ENCODE assay signal across 1 cellular context in the genomic region with DNA sequence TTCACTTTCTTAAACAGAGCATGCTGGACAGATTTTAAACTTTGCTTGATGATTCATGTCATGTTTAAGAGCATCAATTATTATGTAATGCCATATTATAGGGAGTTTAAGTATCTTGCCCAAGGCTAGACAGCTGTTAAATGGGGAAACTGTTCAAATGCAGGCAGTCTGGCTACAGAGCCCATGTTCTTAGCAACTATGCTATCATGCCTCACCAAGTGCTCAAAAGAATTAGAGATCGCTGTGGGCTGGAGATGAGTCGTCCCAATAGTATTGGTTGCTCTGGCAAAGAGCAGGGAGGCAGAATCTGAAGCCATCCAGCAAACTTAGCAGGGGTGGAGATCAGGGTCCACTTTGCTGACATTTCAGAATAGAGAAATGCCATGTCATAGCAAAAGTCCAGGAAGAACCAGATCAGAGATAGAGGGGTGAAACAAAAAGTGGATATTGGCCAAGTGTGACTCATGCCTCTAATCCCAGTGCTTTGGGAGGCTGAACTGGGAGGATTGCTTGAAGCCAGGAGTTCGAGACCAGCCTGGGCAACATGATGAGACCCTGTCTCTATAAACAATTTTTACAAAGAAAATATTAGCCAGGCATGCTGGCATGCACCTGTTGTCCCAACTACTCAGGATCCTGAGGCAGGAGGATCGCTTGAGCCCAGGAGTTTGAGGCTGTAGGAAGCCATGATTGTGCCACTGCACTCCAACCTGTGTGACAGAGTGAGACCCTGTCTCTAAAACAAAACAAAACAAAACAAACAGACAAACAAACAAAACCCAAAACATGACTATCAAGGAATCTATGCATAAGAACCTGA.
A peak's percentile ranks its signal among the peaks of the same experiment; 100 is the strongest.
TF ChIP-seq lines count a peak whose summit lies in the region.

No MANE protein-coding gene starts in this region.

TF ChIP-seq in K562, 482 proteins besides CTCF, POLR2A, EP300 and RAD21 (continued from another document and continues in another):
- TF ChIP-seq, protein P1, sequence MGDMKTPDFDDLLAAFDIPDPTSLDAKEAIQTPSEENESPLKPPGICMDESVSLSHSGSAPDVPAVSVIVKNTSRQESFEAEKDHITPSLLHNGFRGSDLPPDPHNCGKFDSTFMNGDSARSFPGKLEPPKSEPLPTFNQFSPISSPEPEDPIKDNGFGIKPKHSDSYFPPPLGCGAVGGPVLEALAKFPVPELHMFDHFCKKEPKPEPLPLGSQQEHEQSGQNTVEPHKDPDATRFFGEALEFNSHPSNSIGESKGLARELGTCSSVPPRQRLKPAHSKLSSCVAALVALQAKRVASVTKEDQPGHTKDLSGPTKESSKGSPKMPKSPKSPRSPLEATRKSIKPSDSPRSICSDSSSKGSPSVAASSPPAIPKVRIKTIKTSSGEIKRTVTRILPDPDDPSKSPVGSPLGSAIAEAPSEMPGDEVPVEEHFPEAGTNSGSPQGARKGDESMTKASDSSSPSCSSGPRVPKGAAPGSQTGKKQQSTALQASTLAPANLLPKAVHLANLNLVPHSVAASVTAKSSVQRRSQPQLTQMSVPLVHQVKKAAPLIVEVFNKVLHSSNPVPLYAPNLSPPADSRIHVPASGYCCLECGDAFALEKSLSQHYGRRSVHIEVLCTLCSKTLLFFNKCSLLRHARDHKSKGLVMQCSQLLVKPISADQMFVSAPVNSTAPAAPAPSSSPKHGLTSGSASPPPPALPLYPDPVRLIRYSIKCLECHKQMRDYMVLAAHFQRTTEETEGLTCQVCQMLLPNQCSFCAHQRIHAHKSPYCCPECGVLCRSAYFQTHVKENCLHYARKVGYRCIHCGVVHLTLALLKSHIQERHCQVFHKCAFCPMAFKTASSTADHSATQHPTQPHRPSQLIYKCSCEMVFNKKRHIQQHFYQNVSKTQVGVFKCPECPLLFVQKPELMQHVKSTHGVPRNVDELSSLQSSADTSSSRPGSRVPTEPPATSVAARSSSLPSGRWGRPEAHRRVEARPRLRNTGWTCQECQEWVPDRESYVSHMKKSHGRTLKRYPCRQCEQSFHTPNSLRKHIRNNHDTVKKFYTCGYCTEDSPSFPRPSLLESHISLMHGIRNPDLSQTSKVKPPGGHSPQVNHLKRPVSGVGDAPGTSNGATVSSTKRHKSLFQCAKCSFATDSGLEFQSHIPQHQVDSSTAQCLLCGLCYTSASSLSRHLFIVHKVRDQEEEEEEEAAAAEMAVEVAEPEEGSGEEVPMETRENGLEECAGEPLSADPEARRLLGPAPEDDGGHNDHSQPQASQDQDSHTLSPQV (IDR thresholded peaks at IDR 0.05): no peak
- TF ChIP-seq ZNF133 (CRISPR knock-in tag; IDR thresholded peaks at IDR 0.05) (no peak), SRF (CRISPR knock-in tag; IDR thresholded peaks at IDR 0.05) (peak in 1 of 2 experiments; percentile 86; a peak in 1 of 4 replicates), ATF7 (IDR thresholded peaks at IDR 0.05) (peak; percentile 94), FOXK1 (CRISPR knock-in tag; IDR thresholded peaks at IDR 0.05; ENCODE audit: borderline replicate concordance) (no peak), CSDE1 (IDR thresholded peaks at IDR 0.05) (no peak), GATA2 (CRISPR knock-in tag; IDR thresholded peaks at IDR 0.05) (peak; percentile 32; the same call in 1 of the 2 replicates), NR3C1 (CRISPR knock-in tag; IDR thresholded peaks at IDR 0.05) (no peak), CREB1 (IDR thresholded peaks at IDR 0.05) (no peak), CREB1 (CRISPR knock-in tag; IDR thresholded peaks at IDR 0.05) (no peak), TOE1 (IDR thresholded peaks at IDR 0.05; ENCODE audit: borderline replicate concordance) (peak; percentile 64; the same call in 1 of the 2 replicates), TOE1 (CRISPR knock-in tag; IDR thresholded peaks at IDR 0.05; ENCODE audit: borderline replicate concordance, low read depth) (no peak), MED1 (CRISPR knock-in tag; IDR thresholded peaks at IDR 0.05; ENCODE audit: borderline replicate concordance) (no peak), MAFG (tag; conservative IDR thresholded peaks at IDR 0.05) (peak; percentile 98), CTBP1 (IDR thresholded peaks at IDR 0.05; ENCODE audit: borderline replicate concordance) (peak; percentile 52; the same call in 1 of the 2 replicates), DPF2 (IDR thresholded peaks at IDR 0.05) (peak; percentile 97), HNRNPL (IDR thresholded peaks at IDR 0.05; ENCODE audit: low read depth, low read length) (no peak), WHSC1 (IDR thresholded peaks at IDR 0.05; ENCODE audit: low read length) (no peak), MTA3 (IDR thresholded peaks at IDR 0.05; ENCODE audit: borderline replicate concordance) (peak; percentile 77; the same call in 1 of the 2 replicates), CBFA2T3 (IDR thresholded peaks at IDR 0.05) (peak; percentile 78), JUND (IDR thresholded peaks at IDR 0.05; ENCODE audit: borderline replicate concordance, low read depth, low read length) (peak; percentile 97), JUND (tag; IDR thresholded peaks at IDR 0.05; ENCODE audit: borderline replicate concordance, low read depth, low read length) (peak; percentile 100; the same call in 2 of the 3 replicates), GATAD2B (IDR thresholded peaks at IDR 0.05; ENCODE audit: borderline replicate concordance) (peak; percentile 46; the same call in 1 of the 2 replicates), HNRNPUL1 (IDR thresholded peaks at IDR 0.05; ENCODE audit: low read length) (no peak), ZNF316 (IDR thresholded peaks at IDR 0.05) (peak; percentile 99), SMAD3 (CRISPR knock-in tag; conservative IDR thresholded peaks at IDR 0.05) (no peak), KDM4B (IDR thresholded peaks at IDR 0.05; ENCODE audit: borderline replicate concordance in 2 of 2, low read depth in 1 of 2) (no peak), KLF10 (CRISPR knock-in tag; IDR thresholded peaks at IDR 0.05) (no peak), IRF2 (CRISPR knock-in tag; IDR thresholded peaks at IDR 0.05) (no peak), XRCC4 (IDR thresholded peaks at IDR 0.05; ENCODE audit: extremely low read depth, insufficient read depth, insufficient read length) (no peak), KDM5B (IDR thresholded peaks at IDR 0.05; ENCODE audit: insufficient replicate concordance, low read depth, low read length) (no peak), NCOA2 (IDR thresholded peaks at IDR 0.05; ENCODE audit: partially characterized antibody in 2 of 2) (no peak), KAT8 (IDR thresholded peaks at IDR 0.05; ENCODE audit: low read depth) (no peak), HMG20B (CRISPR knock-in tag; IDR thresholded peaks at IDR 0.05) (no peak), CBX1 (IDR thresholded peaks at IDR 0.05; ENCODE audit: low read depth) (peak; percentile 95; the same call in 1 of the 2 replicates), HDAC1 (IDR thresholded peaks at IDR 0.05) (0 out of 4 replicates have a peak, but pooled peaks of 1 of the 2 experiments have one; percentile 31), HNRNPK (IDR thresholded peaks at IDR 0.05; ENCODE audit: low read depth, low read length, poor library complexity, severe bottlenecking) (no peak), SMAD1 (IDR thresholded peaks at IDR 0.05; ENCODE audit: low read depth, low read length, partially characterized antibody) (peak; percentile 66)
- TF ChIP-seq, protein P2, sequence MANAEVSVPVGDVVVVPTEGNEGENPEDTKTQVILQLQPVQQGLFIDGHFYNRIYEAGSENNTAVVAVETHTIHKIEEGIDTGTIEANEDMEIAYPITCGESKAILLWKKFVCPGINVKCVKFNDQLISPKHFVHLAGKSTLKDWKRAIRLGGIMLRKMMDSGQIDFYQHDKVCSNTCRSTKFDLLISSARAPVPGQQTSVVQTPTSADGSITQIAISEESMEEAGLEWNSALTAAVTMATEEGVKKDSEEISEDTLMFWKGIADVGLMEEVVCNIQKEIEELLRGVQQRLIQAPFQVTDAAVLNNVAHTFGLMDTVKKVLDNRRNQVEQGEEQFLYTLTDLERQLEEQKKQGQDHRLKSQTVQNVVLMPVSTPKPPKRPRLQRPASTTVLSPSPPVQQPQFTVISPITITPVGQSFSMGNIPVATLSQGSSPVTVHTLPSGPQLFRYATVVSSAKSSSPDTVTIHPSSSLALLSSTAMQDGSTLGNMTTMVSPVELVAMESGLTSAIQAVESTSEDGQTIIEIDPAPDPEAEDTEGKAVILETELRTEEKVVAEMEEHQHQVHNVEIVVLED (CRISPR knock-in tag; IDR thresholded peaks at IDR 0.05): no peak
- TF ChIP-seq, protein P3, sequence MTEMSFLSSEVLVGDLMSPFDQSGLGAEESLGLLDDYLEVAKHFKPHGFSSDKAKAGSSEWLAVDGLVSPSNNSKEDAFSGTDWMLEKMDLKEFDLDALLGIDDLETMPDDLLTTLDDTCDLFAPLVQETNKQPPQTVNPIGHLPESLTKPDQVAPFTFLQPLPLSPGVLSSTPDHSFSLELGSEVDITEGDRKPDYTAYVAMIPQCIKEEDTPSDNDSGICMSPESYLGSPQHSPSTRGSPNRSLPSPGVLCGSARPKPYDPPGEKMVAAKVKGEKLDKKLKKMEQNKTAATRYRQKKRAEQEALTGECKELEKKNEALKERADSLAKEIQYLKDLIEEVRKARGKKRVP (CRISPR knock-in tag; IDR thresholded peaks at IDR 0.05): no peak
- TF ChIP-seq, protein P4, sequence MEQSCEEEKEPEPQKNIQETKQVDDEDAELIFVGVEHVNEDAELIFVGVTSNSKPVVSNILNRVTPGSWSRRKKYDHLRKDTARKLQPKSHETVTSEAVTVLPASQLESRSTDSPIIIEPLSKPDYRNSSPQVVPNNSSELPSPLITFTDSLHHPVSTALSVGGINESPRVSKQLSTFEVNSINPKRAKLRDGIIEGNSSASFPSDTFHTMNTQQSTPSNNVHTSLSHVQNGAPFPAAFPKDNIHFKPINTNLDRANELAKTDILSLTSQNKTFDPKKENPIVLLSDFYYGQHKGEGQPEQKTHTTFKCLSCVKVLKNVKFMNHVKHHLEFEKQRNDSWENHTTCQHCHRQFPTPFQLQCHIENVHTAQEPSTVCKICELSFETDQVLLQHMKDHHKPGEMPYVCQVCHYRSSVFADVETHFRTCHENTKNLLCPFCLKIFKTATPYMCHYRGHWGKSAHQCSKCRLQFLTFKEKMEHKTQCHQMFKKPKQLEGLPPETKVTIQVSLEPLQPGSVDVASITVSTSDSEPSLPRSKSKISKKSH (CRISPR knock-in tag; IDR thresholded peaks at IDR 0.05): no peak
- TF ChIP-seq, protein P5, sequence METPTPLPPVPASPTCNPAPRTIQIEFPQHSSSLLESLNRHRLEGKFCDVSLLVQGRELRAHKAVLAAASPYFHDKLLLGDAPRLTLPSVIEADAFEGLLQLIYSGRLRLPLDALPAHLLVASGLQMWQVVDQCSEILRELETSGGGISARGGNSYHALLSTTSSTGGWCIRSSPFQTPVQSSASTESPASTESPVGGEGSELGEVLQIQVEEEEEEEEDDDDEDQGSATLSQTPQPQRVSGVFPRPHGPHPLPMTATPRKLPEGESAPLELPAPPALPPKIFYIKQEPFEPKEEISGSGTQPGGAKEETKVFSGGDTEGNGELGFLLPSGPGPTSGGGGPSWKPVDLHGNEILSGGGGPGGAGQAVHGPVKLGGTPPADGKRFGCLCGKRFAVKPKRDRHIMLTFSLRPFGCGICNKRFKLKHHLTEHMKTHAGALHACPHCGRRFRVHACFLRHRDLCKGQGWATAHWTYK (CRISPR knock-in tag; IDR thresholded peaks at IDR 0.05): no peak; the same call in 1 of the 2 replicates
- TF ChIP-seq, protein P6, sequence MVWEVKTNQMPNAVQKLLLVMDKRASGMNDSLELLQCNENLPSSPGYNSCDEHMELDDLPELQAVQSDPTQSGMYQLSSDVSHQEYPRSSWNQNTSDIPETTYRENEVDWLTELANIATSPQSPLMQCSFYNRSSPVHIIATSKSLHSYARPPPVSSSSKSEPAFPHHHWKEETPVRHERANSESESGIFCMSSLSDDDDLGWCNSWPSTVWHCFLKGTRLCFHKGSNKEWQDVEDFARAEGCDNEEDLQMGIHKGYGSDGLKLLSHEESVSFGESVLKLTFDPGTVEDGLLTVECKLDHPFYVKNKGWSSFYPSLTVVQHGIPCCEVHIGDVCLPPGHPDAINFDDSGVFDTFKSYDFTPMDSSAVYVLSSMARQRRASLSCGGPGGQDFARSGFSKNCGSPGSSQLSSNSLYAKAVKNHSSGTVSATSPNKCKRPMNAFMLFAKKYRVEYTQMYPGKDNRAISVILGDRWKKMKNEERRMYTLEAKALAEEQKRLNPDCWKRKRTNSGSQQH (CRISPR knock-in tag; IDR thresholded peaks at IDR 0.05): no peak
- TF ChIP-seq, protein P7, sequence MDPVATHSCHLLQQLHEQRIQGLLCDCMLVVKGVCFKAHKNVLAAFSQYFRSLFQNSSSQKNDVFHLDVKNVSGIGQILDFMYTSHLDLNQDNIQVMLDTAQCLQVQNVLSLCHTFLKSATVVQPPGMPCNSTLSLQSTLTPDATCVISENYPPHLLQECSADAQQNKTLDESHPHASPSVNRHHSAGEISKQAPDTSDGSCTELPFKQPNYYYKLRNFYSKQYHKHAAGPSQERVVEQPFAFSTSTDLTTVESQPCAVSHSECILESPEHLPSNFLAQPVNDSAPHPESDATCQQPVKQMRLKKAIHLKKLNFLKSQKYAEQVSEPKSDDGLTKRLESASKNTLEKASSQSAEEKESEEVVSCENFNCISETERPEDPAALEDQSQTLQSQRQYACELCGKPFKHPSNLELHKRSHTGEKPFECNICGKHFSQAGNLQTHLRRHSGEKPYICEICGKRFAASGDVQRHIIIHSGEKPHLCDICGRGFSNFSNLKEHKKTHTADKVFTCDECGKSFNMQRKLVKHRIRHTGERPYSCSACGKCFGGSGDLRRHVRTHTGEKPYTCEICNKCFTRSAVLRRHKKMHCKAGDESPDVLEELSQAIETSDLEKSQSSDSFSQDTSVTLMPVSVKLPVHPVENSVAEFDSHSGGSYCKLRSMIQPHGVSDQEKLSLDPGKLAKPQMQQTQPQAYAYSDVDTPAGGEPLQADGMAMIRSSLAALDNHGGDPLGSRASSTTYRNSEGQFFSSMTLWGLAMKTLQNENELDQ (CRISPR knock-in tag; IDR thresholded peaks at IDR 0.05; ENCODE audit: borderline replicate concordance): no peak
- TF ChIP-seq, protein P8, sequence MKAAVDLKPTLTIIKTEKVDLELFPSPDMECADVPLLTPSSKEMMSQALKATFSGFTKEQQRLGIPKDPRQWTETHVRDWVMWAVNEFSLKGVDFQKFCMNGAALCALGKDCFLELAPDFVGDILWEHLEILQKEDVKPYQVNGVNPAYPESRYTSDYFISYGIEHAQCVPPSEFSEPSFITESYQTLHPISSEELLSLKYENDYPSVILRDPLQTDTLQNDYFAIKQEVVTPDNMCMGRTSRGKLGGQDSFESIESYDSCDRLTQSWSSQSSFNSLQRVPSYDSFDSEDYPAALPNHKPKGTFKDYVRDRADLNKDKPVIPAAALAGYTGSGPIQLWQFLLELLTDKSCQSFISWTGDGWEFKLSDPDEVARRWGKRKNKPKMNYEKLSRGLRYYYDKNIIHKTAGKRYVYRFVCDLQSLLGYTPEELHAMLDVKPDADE (conservative IDR thresholded peaks at IDR 0.05; ENCODE audit: control insufficient read depth, low read depth, low read length): no peak
- TF ChIP-seq, protein P9, sequence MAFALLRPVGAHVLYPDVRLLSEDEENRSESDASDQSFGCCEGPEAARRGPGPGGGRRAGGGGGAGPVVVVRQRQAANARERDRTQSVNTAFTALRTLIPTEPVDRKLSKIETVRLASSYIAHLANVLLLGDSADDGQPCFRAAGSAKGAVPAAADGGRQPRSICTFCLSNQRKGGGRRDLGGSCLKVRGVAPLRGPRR (CRISPR knock-in tag; IDR thresholded peaks at IDR 0.05): no peak
- TF ChIP-seq, protein P10, sequence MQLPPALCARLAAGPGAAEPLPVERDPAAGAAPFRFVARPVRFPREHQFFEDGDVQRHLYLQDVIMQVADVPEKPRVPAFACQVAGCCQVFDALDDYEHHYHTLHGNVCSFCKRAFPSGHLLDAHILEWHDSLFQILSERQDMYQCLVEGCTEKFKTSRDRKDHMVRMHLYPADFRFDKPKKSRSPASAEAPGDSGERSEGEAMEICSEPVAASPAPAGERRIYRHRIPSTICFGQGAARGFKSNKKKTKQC (CRISPR knock-in tag; IDR thresholded peaks at IDR 0.05): no peak
